Comparison of ENCODE assay signal across 21 cellular contexts in genomic region chr22:29039148-29039547, GRCh38. TPM values are rescaled to one million over a fixed set of nuclear protein-coding genes. Genes with fewer than 3 reads are reported as not detected.
DNase-seq lines count a peak whose midpoint lies in the region; ATAC-seq, FAIRE-seq and TF ChIP-seq lines count a peak whose summit lies in the region.
"Had no signal": no experiment of that assay in that cellular context is flagged by ENCODE, and none has a peak within 500 bp of the region (broad histone marks: within the 10 kb centered on the region; RNA-seq: fewer than 3 reads in every experiment).

No MANE protein-coding gene starts in this region.

- H3K79me1 ChIP-seq in H9 (ENCODE audit: insufficient read depth, low read depth, low read length, poor library complexity, severe bottlenecking) (peaks cover 2% of the 10 kb centered on the region), H1 (ENCODE audit: low read depth, low read length) (peaks cover 5% of the 10 kb centered on the region)

- H3K4me1 Mint-ChIP-seq in H9 = peaks cover 7 to 16% of the 10 kb centered on the region in 2 experiments; a peak in 3 of 4 replicates
- peaks cover 29% of the 10 kb centered on the region for H3K4me1 Mint-ChIP-seq in nephron
- no peaks in the 10 kb centered on the region for H3K4me1 Mint-ChIP-seq in activated T-helper 2 cell treated with anti-CD3 and anti-CD28 coated beads, Interferon-gamma antibody, Interleukin-2, Interleukin-4, amounts not matched to agents 10 μg/mL and 5 μg/mL and 100 μg/mL, durations not matched to agents 14 hours and 24 hours and 36 hours (ENCODE audit: low read depth)
- H3K4me1 Mint-ChIP-seq: CD8-positive, alpha-beta memory T cell had no signal

- ATAC-seq in aorta (ENCODE audit: low FRiP score) = no peak

- no peak for TF ChIP-seq RAD21 in H1 (IDR thresholded peaks at IDR 0.05 in 1 of 2, conservative IDR thresholded peaks at IDR 0.05 in 1 of 2; ENCODE audit: low read depth in 2 of 2, low read length in 2 of 2)

- CTCF ChIA-PET in H1 (lab: Charles Lee; ENCODE audit: partially characterized antibody) = interaction anchor here (0.7 to 5.8 kb wide), 33 partner anchors 9 to 277 kb away, joined by 3 to 67 read pairs (median 5); partner anchors contain the start of gene ZNRF3

- no peak for FAIRE-seq in H1 (lab: Jason Lieb, UNC)
- FAIRE-seq: GM12891, GM18507 had no signal

- H3K27me3 Mint-ChIP-seq in H9 (ENCODE audit: low read depth) (no peaks in the 10 kb centered on the region), nephron (ENCODE audit: low read depth) (no peaks in the 10 kb centered on the region)
- peaks cover 26% of the 10 kb centered on the region for H3K27me3 Mint-ChIP-seq in activated T-helper 2 cell treated with anti-CD3 and anti-CD28 coated beads, Interferon-gamma antibody, Interleukin-2, Interleukin-4, amounts not matched to agents 10 μg/mL and 5 μg/mL and 100 μg/mL, durations not matched to agents 14 hours and 24 hours and 36 hours (ENCODE audit: low read depth)

- H3K27me3 ChIP-seq in H9 (ENCODE audit: insufficient read depth, low read length) (no peaks in the 10 kb centered on the region), H1 (replicated peaks in 1 of 4; ENCODE audit: control insufficient read depth in 3 of 4, extremely low read depth in 1 of 4, insufficient read depth in 3 of 4, low read length in 3 of 4) (no peaks in the 10 kb centered on the region), aorta (ENCODE audit: control insufficient read depth in 1 of 2, insufficient read depth in 2 of 2, low read length in 1 of 2) (no peaks in the 10 kb centered on the region)
- H3K27me3 ChIP-seq: BLaER1, SJCRH30 had no signal

- TF ChIP-seq CTCF in H9 (conservative IDR thresholded peaks at IDR 0.05) (no peak), H1 (IDR thresholded peaks at IDR 0.05; ENCODE audit: control extremely low read depth in 1 of 3, insufficient read depth in 1 of 3, low read depth in 1 of 3, low read length in 3 of 3) (no peak), nephron (IDR thresholded peaks at IDR 0.05; ENCODE audit: unreplicated experiment in 3 of 3) (no peak)

- H3K23me2 ChIP-seq in H9 (ENCODE audit: insufficient read length, low read depth, low read length, poor library complexity, severe bottlenecking) (no peaks in the 10 kb centered on the region), H1 (ENCODE audit: low read depth, low read length) (no peaks in the 10 kb centered on the region)

- POLR2A ChIA-PET in H1 (lab: Charles Lee; ENCODE audit: partially characterized antibody) = interaction anchor here (0.7 to 0.8 kb wide), 2 partner anchors 122 to 179 kb away, joined by 3 read pairs; no protein-coding TSS in a partner anchor

- intact Hi-C loops in aorta (cut with DNase I) = loop anchor here (10.0 kb wide), 2 partner anchors 154 to 434 kb away; partner anchors contain the start of gene ZNRF3 (in 1 of the 2)
- intact Hi-C loops in activated T-helper 2 cell treated with anti-CD3 and anti-CD28 coated beads, Interferon-gamma antibody, Interleukin-2, Interleukin-4, amounts not matched to agents 10 μg/mL and 5 μg/mL and 100 μg/mL, durations not matched to agents 14 hours and 24 hours and 36 hours (cut with micrococcal nuclease) = no loop called here

- H2BK20ac ChIP-seq in H9 (ENCODE audit: low read depth, low read length, poor library complexity, severe bottlenecking) (no peak overlapping the region), H1 (ENCODE audit: low read length) (no peak overlapping the region)

- H4K8ac ChIP-seq in H9 (replicated peaks; ENCODE audit: insufficient read length, low read depth, low read length) = no peak overlapping the region
- H4K8ac ChIP-seq in H1 (ENCODE audit: extremely low read depth, insufficient read depth, low read length) = no peak overlapping the region

- no CpG with 5 or more reads among the region's 9 CpGs for WGBS in H9 (ENCODE audit: extremely low coverage, insufficient read length, low lambda C conversion rate)
- 94% methylated on average over 9 of the region's 9 CpGs; no CpG with 5 or more reads in 1 of the 2 experiments for WGBS in H1 (ENCODE audit: extremely low coverage in 1 of 2, insufficient coverage in 1 of 2, insufficient read length in 1 of 2, insufficient replicate concordance in 2 of 2, low coverage in 1 of 2, low lambda C conversion rate in 2 of 2, missing lambda C conversion rate in 1 of 2), 2 experiments
- WGBS in aorta, 2 donors = 87 to 90% methylated on average over 9 of the region's 9 CpGs

- peaks cover under 1 to 17% (median 11%) of the 10 kb centered on the region in 3 experiments; a peak in 4 of 7 replicates for H3K36me3 Mint-ChIP-seq in H9 (ENCODE audit: insufficient read depth in 1 of 3, low read depth in 3 of 3)
- H3K36me3 Mint-ChIP-seq in nephron (ENCODE audit: low read depth) = peaks cover 7% of the 10 kb centered on the region
- no peaks in the 10 kb centered on the region for H3K36me3 Mint-ChIP-seq in activated T-helper 2 cell treated with anti-CD3 and anti-CD28 coated beads, Interferon-gamma antibody, Interleukin-2, Interleukin-4, amounts not matched to agents 10 μg/mL and 5 μg/mL and 100 μg/mL, durations not matched to agents 14 hours and 24 hours and 36 hours (ENCODE audit: low read depth)
- H3K36me3 Mint-ChIP-seq: CD8-positive, alpha-beta memory T cell had no signal

- H2AK5ac ChIP-seq in H9 (ENCODE audit: insufficient read length, low read length) (no peak overlapping the region), H1 (ENCODE audit: low read depth, low read length) (no peak overlapping the region)

- peak overlapping the region in 2 of 3 experiments; percentile 42 to 88; a peak in 4 of 7 replicates for H3K27ac Mint-ChIP-seq in H9
- H3K27ac Mint-ChIP-seq in nephron = peak overlapping the region; percentile 49 to 80 (median 54)
- no peak overlapping the region for H3K27ac Mint-ChIP-seq in activated T-helper 2 cell treated with anti-CD3 and anti-CD28 coated beads, Interferon-gamma antibody, Interleukin-2, Interleukin-4, amounts not matched to agents 10 μg/mL and 5 μg/mL and 100 μg/mL, durations not matched to agents 14 hours and 24 hours and 36 hours

- H4K20me1 ChIP-seq in H9 (ENCODE audit: control insufficient read depth, insufficient read depth, insufficient read length) = no peaks in the 10 kb centered on the region
- peaks cover 0 to 8% of the 10 kb centered on the region in 2 experiments for H4K20me1 ChIP-seq in H1 (replicated peaks in 1 of 2; ENCODE audit: control insufficient read depth in 1 of 2, insufficient read depth in 2 of 2, low read length in 2 of 2)

- no peak overlapping the region for H3K4me3 ChIP-seq in H1 (ENCODE audit: extremely low read depth in 1 of 4, insufficient read depth in 2 of 4, low read depth in 3 of 4, low read length in 4 of 4)
- H3K4me3 ChIP-seq in aorta (ENCODE audit: low read length in 2 of 2) = no peak overlapping the region
- H3K4me3 ChIP-seq: BLaER1, SJCRH30 had no signal

- H3K9ac ChIP-seq in H9 (ENCODE audit: extremely low read depth, insufficient read length, low read length) (no peak overlapping the region), H1 (replicated peaks in 1 of 4; ENCODE audit: extremely low read depth in 1 of 4, low read depth in 3 of 4, low read length in 3 of 4) (no peak overlapping the region)
- H3K9ac ChIP-seq: BLaER1 had no signal

- no peaks in the 10 kb centered on the region for H3K9me3 ChIP-seq in H9 (ENCODE audit: control insufficient read depth, low read depth, low read length)
- H3K9me3 ChIP-seq in H1 (ENCODE audit: insufficient read depth in 2 of 2, low read depth in 1 of 2, low read length in 1 of 2) = no peaks in the 10 kb centered on the region
- no peaks in the 10 kb centered on the region for H3K9me3 ChIP-seq in aorta (ENCODE audit: control insufficient read depth, low read length)
- H3K9me3 ChIP-seq: BLaER1, SJCRH30 had no signal

- no peak overlapping the region for H3K4me3 Mint-ChIP-seq in H9
- no peak overlapping the region for H3K4me3 Mint-ChIP-seq in nephron
- no peak overlapping the region for H3K4me3 Mint-ChIP-seq in activated T-helper 2 cell treated with anti-CD3 and anti-CD28 coated beads, Interferon-gamma antibody, Interleukin-2, Interleukin-4, amounts not matched to agents 10 μg/mL and 5 μg/mL and 100 μg/mL, durations not matched to agents 14 hours and 24 hours and 36 hours (ENCODE audit: low read depth)
- H3K4me3 Mint-ChIP-seq: CD8-positive, alpha-beta memory T cell had no signal

- H4K91ac ChIP-seq in H9 (ENCODE audit: insufficient read length, low read depth, low read length) (no peak overlapping the region), H1 (replicated peaks; ENCODE audit: insufficient read length, low read length) (no peak overlapping the region)

- H2BK12ac ChIP-seq in H9 (ENCODE audit: insufficient read length, low read depth, low read length) (no peak overlapping the region), H1 (ENCODE audit: low read depth, low read length) (0 out of 2 replicates have a peak overlapping the region, but pooled peaks have one; percentile 10)

- H2BK15ac ChIP-seq in H9 (ENCODE audit: low read depth, low read length) (no peak overlapping the region), H1 (ENCODE audit: low read length) (0 out of 2 replicates have a peak overlapping the region, but pooled peaks have one; percentile 22)

- H3K4me1 ChIP-seq in H9 (ENCODE audit: insufficient read depth, low read length) (no peaks in the 10 kb centered on the region), H1 (replicated peaks in 1 of 4; ENCODE audit: control insufficient read depth in 3 of 4, insufficient read depth in 4 of 4, low read length in 3 of 4) (peaks cover 0 to 3% (median 0%) of the 10 kb centered on the region in 4 experiments; a peak in 3 of 7 replicates), aorta (ENCODE audit: control insufficient read depth in 1 of 2, insufficient read depth in 2 of 2, low read length in 2 of 2) (peaks cover 0 to 4% of the 10 kb centered on the region in 2 donors)
- H3K4me1 ChIP-seq: SJCRH30 had no signal

- H3K23ac ChIP-seq in H9 (ENCODE audit: insufficient read length, low read depth, low read length) = no peak overlapping the region
- H3K23ac ChIP-seq in H1 (ENCODE audit: insufficient read length) = no peak overlapping the region

- peaks cover 0 to 12% (median 4%) of the 10 kb centered on the region in 4 experiments; a peak in 6 of 8 replicates for H3K36me3 ChIP-seq in H1 (ENCODE audit: control insufficient read depth in 2 of 4, insufficient read depth in 4 of 4, low read length in 3 of 4)
- H3K36me3 ChIP-seq in aorta (ENCODE audit: control insufficient read depth in 1 of 2, insufficient read depth in 2 of 2, low read length in 1 of 2) = no peaks in the 10 kb centered on the region

- H3K9me3 Mint-ChIP-seq in H9 (no peaks in the 10 kb centered on the region), nephron (no peaks in the 10 kb centered on the region)
- H3K9me3 Mint-ChIP-seq in activated T-helper 2 cell treated with anti-CD3 and anti-CD28 coated beads, Interferon-gamma antibody, Interleukin-2, Interleukin-4, amounts not matched to agents 10 μg/mL and 5 μg/mL and 100 μg/mL, durations not matched to agents 14 hours and 24 hours and 36 hours = no peaks in the 10 kb centered on the region
- H3K9me3 Mint-ChIP-seq: CD8-positive, alpha-beta memory T cell had no signal

- H3K27ac ChIP-seq in H9 (ENCODE audit: insufficient read length, low read depth, low read length) (no peak overlapping the region), H1 (ENCODE audit: low read depth, low read length) (no peak overlapping the region), aorta (ENCODE audit: low read depth in 1 of 2, low read length in 2 of 2) (no peak overlapping the region)
- H3K27ac ChIP-seq: BLaER1, RWPE1, SJCRH30 had no signal

- H3K18ac ChIP-seq in H9 (ENCODE audit: insufficient read length, low read depth, low read length) (no peak overlapping the region), H1 (ENCODE audit: extremely low read depth, low read length) (no peak overlapping the region)

- peaks cover 2% of the 10 kb centered on the region; the same call in 1 of the 2 replicates for H3K79me2 ChIP-seq in H9 (ENCODE audit: insufficient read depth, low read length)
- H3K79me2 ChIP-seq in H1 (ENCODE audit: control insufficient read depth in 1 of 2, insufficient read depth in 2 of 2, low read length in 2 of 2) = peaks cover 0 to 12% of the 10 kb centered on the region in 2 experiments; a peak in 2 of 4 replicates

- TF ChIP-seq POLR2A in H1 (IDR thresholded peaks at IDR 0.05; ENCODE audit: control extremely low read depth in 1 of 2, low read depth in 2 of 2, low read length in 2 of 2) = no peak

- H3K14ac ChIP-seq in H9 (ENCODE audit: insufficient read depth, low read length) (no peak overlapping the region), H1 (ENCODE audit: insufficient read length) (no peak overlapping the region)

- DNase-seq in NCI-H146 (lab: John Stamatoyannopoulos, UW) (peak; percentile 35), NCI-H146 treated with DMSO at 0.1 percent for 48 hours (lab: John Stamatoyannopoulos, UW; ENCODE audit: unreplicated experiment) (no peak), H9 (no peak), H1 (ENCODE audit: low read depth in 1 of 2, low spot score in 2 of 2) (no peak), aorta (no peak), D341Med (ENCODE audit: low spot score) (no peak)
- DNase-seq in activated T-helper 2 cell treated with anti-CD3 and anti-CD28 coated beads, Interferon-gamma antibody, Interleukin-2, Interleukin-4, amounts not matched to agents 10 μg/mL and 5 μg/mL and 100 μg/mL, durations not matched to agents 14 hours and 24 hours and 36 hours (ENCODE audit: low spot score) = no peak
- DNase-seq: 8988T; CD8-positive, alpha-beta memory T cell; GF-D8; KBM-7; MV-4-11; NCI-H1436; NCI-H2171; NCI-H446; SJCRH30 had no signal

- H2BK120ac ChIP-seq in H9 (ENCODE audit: low read depth, low read length, poor library complexity, severe bottlenecking) = no peak overlapping the region
- H2BK120ac ChIP-seq in H1 (replicated peaks; ENCODE audit: low read depth, low read length) = no peak overlapping the region

- no peak overlapping the region for H3T11ph ChIP-seq in H9 (ENCODE audit: low read length)

- no peak overlapping the region for H3K4ac ChIP-seq in H9 (ENCODE audit: low read depth, low read length)
- no peak overlapping the region for H3K4ac ChIP-seq in H1 (replicated peaks; ENCODE audit: insufficient read length, low read depth, low read length)

- H3K56ac ChIP-seq in H9 (ENCODE audit: insufficient read length, low read depth, low read length) = no peak overlapping the region
- H3K56ac ChIP-seq in H1 (replicated peaks; ENCODE audit: insufficient read length, low read depth, low read length) = no peak overlapping the region

- H4K5ac ChIP-seq in H9 (ENCODE audit: insufficient read length, low read depth, low read length) = no peak overlapping the region
- H4K5ac ChIP-seq in H1 (ENCODE audit: insufficient read length, low read depth, low read length) = no peak overlapping the region

- no peak for TF ChIP-seq EP300 in H1 (IDR thresholded peaks at IDR 0.05; ENCODE audit: borderline replicate concordance in 1 of 2, low read depth in 2 of 2, low read length in 2 of 2)

- H2AFZ ChIP-seq in H9 (ENCODE audit: low read length) (no peak overlapping the region), H1 (ENCODE audit: low read length) (no peak overlapping the region)

- H3K4me2 ChIP-seq in H9 (ENCODE audit: insufficient read depth, insufficient read length, low read length) = no peak overlapping the region
- no peak overlapping the region for H3K4me2 ChIP-seq in H1 (ENCODE audit: insufficient read depth in 1 of 2, low read depth in 2 of 2, low read length in 2 of 2)
- H3K4me2 ChIP-seq: BLaER1 had no signal

- H2BK5ac ChIP-seq in H9 (ENCODE audit: insufficient read length, low read length) (no peak overlapping the region), H1 (ENCODE audit: low read depth, low read length) (peak overlapping the region; percentile 10; the same call in 1 of the 2 replicates)

RNA-seq across cellular contexts. Expression of gene C22orf31, which starts 22.5 kb away (rescaled TPM):
- total RNA-seq in H9 (2021) = not detected in 2 replicates
- total RNA-seq in H1 (2021; fragmentation: NEBNext Ultra II Directional; extraction: Animal tissue kit (Norgen Biotek cat#: 25700)) = not detected in 2 replicates
- not detected in 2 replicates for polyA plus RNA-seq in H1 (2011; rRNA removed)
- polyA plus RNA-seq in H1 (2011; cell fraction: cytosol; rRNA removed) = not detected
- not detected for polyA plus RNA-seq in H1 (2011; cell fraction: nucleus; rRNA removed)
- polyA plus RNA-seq in H1 (2012, experiment 1 of 2) = not detected in 4 replicates
- not detected for polyA plus RNA-seq in H1 (2012, experiment 2 of 2)
- not detected for polyA plus RNA-seq in H1 (2013, experiment 1 of 2)
- not detected for polyA plus RNA-seq in H1 (2013, experiment 2 of 2)
- polyA minus RNA-seq in H1 (2011; rRNA and poly(A)+ RNA removed) = not detected in 2 replicates
- polyA minus RNA-seq in H1 (2011; cell fraction: cytosol; rRNA and poly(A)+ RNA removed) = not detected
- not detected for polyA minus RNA-seq in H1 (2011; cell fraction: nucleus; rRNA and poly(A)+ RNA removed)
- not detected for total RNA-seq in aorta
- not detected for polyA plus RNA-seq in aorta
- total RNA-seq in activated T-helper 2 cell treated with anti-CD3 and anti-CD28 coated beads, Interferon-gamma antibody, Interleukin-2, Interleukin-4, amounts not matched to agents 10 μg/mL and 5 μg/mL and 100 μg/mL, durations not matched to agents 14 hours and 24 hours and 36 hours = not detected in 2 replicates
- total RNA-seq: CD8-positive, alpha-beta memory T cell; SJCRH30 had no signal
- polyA plus RNA-seq: CD8-positive, alpha-beta memory T cell had no signal

RNA-seq across cellular contexts. Expression of gene KREMEN1, which starts 33.7 kb away (rescaled TPM):
- total RNA-seq in H9 (2021) (2.4 and 2.6 TPM in 2 replicates), aorta (10 to 100 TPM; 13.4 to 19.1 TPM)
- 3.2 TPM in 2 replicates for total RNA-seq in H1 (2021; fragmentation: NEBNext Ultra II Directional; extraction: Animal tissue kit (Norgen Biotek cat#: 25700))
- polyA plus RNA-seq in H1 (2011; rRNA removed) (2.1 and 5.9 TPM in 2 replicates), aorta (1 to 10 TPM; 1.9 to 3.6 TPM)
- polyA plus RNA-seq in H1 (2011; cell fraction: cytosol; rRNA removed) = 2.1 TPM
- polyA plus RNA-seq in H1 (2011; cell fraction: nucleus; rRNA removed) = 3.6 TPM
- polyA plus RNA-seq in H1 (2012, experiment 1 of 2) = 1.6 to 2.6 TPM (median 1.9 TPM) in 4 replicates
- 1.8 TPM for polyA plus RNA-seq in H1 (2012, experiment 2 of 2)
- 2.2 TPM for polyA plus RNA-seq in H1 (2013, experiment 1 of 2)
- 2.8 TPM for polyA plus RNA-seq in H1 (2013, experiment 2 of 2)
- polyA minus RNA-seq in H1 (2011; rRNA and poly(A)+ RNA removed) = 2.0 and 2.5 TPM in 2 replicates
- polyA minus RNA-seq in H1 (2011; cell fraction: cytosol; rRNA and poly(A)+ RNA removed) = 2.9 TPM
- 1.7 TPM for polyA minus RNA-seq in H1 (2011; cell fraction: nucleus; rRNA and poly(A)+ RNA removed)
- total RNA-seq in activated T-helper 2 cell treated with anti-CD3 and anti-CD28 coated beads, Interferon-gamma antibody, Interleukin-2, Interleukin-4, amounts not matched to agents 10 μg/mL and 5 μg/mL and 100 μg/mL, durations not matched to agents 14 hours and 24 hours and 36 hours = 0.23 and 0.27 TPM in 2 replicates
- polyA plus RNA-seq: CD8-positive, alpha-beta memory T cell had no signal
